9 cellular contexts compared by ENCODE assay signal in genomic region chr3:102979682-102980378, GRCh38.
DNase-seq lines count a peak whose midpoint lies in the region; TF ChIP-seq lines count a peak whose summit lies in the region.
"Had no signal": no experiment of that assay in that cellular context is flagged by ENCODE, and none has a peak within 500 bp of the region (broad histone marks: within the 10 kb centered on the region; RNA-seq: fewer than 3 reads in every experiment).

No MANE protein-coding gene starts in this region.

- H3K4me3 ChIP-seq in choroid plexus epithelial cell (ENCODE audit: low read depth, low read length), result no peak overlapping the region

- no peak for TF ChIP-seq EP300 in Ishikawa (IDR thresholded peaks at IDR 0.05; ENCODE audit: borderline replicate concordance)

- no peak for TF ChIP-seq RAD21 in Ishikawa (IDR thresholded peaks at IDR 0.05; ENCODE audit: low read depth)

- TF ChIP-seq CTCF in choroid plexus epithelial cell (conservative IDR thresholded peaks at IDR 0.05; ENCODE audit: low read depth, low read length) (no peak), GM20000 (IDR thresholded peaks at IDR 0.05; ENCODE audit: extremely low read depth, missing control alignments) (no peak)

- DNase-seq in choroid plexus epithelial cell (ENCODE audit: low read depth) (peak; percentile 86), medulla oblongata (ENCODE audit: extremely low spot score) (peak; percentile 10), ureter (ENCODE audit: low spot score) (peak; percentile 86), NCI-H1694 (lab: John Stamatoyannopoulos, UW) (no peak), GM20000 (ENCODE audit: low spot score) (no peak)
- no peak for DNase-seq in activated naive CD4-positive, alpha-beta T cell treated with anti-CD3 and anti-CD28 coated beads, Interleukin-2, amount 50 U/mL, for 16 hours
- no peak for DNase-seq in stimulated activated naive CD4-positive, alpha-beta T cell (lab: John Stamatoyannopoulos, UW)
- DNase-seq: cerebellar nuclear complex had no signal

TF ChIP-seq in Ishikawa, 13 proteins besides CTCF, POLR2A, EP300 and RAD21:
- TF ChIP-seq ZBTB7A (IDR thresholded peaks at IDR 0.05; ENCODE audit: low read depth) (no peak), NFIC (IDR thresholded peaks at IDR 0.05) (peak; percentile 77)

Comparison
In these comparisons a context has a peak if more than half of its experiments do, and no peak if none do; other contexts are left out.
1. DNase-seq: peak in choroid plexus epithelial cell (single experiment), medulla oblongata (single experiment) and ureter (single experiment); none in NCI-H1694 (single experiment), activated naive CD4-positive, alpha-beta T cell treated with anti-CD3 and anti-CD28 coated beads, Interleukin-2, amount 50 U/mL, for 16 hours (single experiment), GM20000 (single experiment) and stimulated activated naive CD4-positive, alpha-beta T cell (0 of 6).